ENCODE assay signal across 8 cellular contexts in the genomic region with DNA sequence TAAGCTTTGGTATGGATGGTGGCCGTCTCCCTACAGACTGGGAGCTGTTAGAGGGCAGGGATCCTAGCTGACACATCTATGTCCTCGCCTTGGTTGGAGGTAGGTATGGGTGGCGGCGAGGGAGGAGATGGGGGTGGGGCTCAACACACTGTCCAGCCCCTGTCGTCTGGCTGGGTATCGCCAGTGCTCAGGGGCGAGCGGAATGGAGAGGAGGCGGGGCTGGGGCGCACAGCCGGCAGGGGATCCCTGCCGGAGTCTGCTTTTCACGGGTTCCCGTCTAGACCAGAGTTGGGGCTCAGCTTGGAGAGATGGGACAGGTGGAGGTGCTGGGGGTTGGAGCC. TPM values are rescaled to one million over a fixed set of nuclear protein-coding genes. Genes with fewer than 3 reads are reported as not detected.
A peak's percentile ranks its signal among the peaks of the same experiment; 100 is the strongest.
DNase-seq lines count a peak whose midpoint lies in the region; ATAC-seq and TF ChIP-seq lines count a peak whose summit lies in the region.

No MANE protein-coding gene starts in this region.

- intact Hi-C loops in vagina (cut with DNase I) = no loop called here

- no peaks in the 10 kb centered on the region for H3K27me3 ChIP-seq in vagina

- H3K4me3 Mint-ChIP-seq in IgD-negative memory B cell = peak overlapping the region; percentile 75 to 86 (median 80)
- peak overlapping the region; percentile 87 for H3K4me3 Mint-ChIP-seq in memory B cell

- in situ Hi-C loops in astrocyte of the spinal cord (cut with HindIII; ENCODE audit: low sequenced_read_pairs) = no loop called here

- H3K27ac Mint-ChIP-seq in IgD-negative memory B cell = peak overlapping the region in 2 of 3 donors; percentile 70 to 92
- no peak overlapping the region for H3K27ac Mint-ChIP-seq in memory B cell

- no peaks in the 10 kb centered on the region for H3K27me3 Mint-ChIP-seq in IgD-negative memory B cell
- H3K27me3 Mint-ChIP-seq in memory B cell = no peaks in the 10 kb centered on the region

- no peak for ATAC-seq in memory B cell (ENCODE audit: low read depth)

- TF ChIP-seq CTCF in astrocyte of the spinal cord (IDR thresholded peaks at IDR 0.05; ENCODE audit: low read depth, low read length) = no peak
- TF ChIP-seq CTCF in vagina (IDR thresholded peaks at IDR 0.05) = no peak

- peak overlapping the region; percentile 40 for H3K27ac ChIP-seq in vagina

- no peaks in the 10 kb centered on the region for H3K9me3 Mint-ChIP-seq in IgD-negative memory B cell
- no peaks in the 10 kb centered on the region for H3K9me3 Mint-ChIP-seq in memory B cell

- H3K4me1 ChIP-seq in ES-I3 (ENCODE audit: insufficient read depth, low read length) (peaks cover 9% of the 10 kb centered on the region; the same call in 1 of the 2 replicates), vagina (peaks cover 25% of the 10 kb centered on the region)

- H3K4me3 ChIP-seq in astrocyte of the spinal cord (ENCODE audit: low read depth, low read length) = peak overlapping the region; percentile 41
- H3K4me3 ChIP-seq in vagina = peak overlapping the region; percentile 52 to 64

- H3K36me3 ChIP-seq in ES-I3 (ENCODE audit: insufficient read depth, low read length) = no peaks in the 10 kb centered on the region
- H3K36me3 ChIP-seq in vagina = no peaks in the 10 kb centered on the region

- no peak for TF ChIP-seq POLR2A in vagina (IDR thresholded peaks at IDR 0.05)

- no peaks in the 10 kb centered on the region for H3K36me3 Mint-ChIP-seq in IgD-negative memory B cell
- H3K36me3 Mint-ChIP-seq in memory B cell = no peaks in the 10 kb centered on the region

- H3K4me1 Mint-ChIP-seq in IgD-negative memory B cell = peaks cover 21 to 36% (median 29%) of the 10 kb centered on the region in 3 donors
- H3K4me1 Mint-ChIP-seq in memory B cell = peaks cover 29% of the 10 kb centered on the region

- DNase-seq in astrocyte of the spinal cord (ENCODE audit: low read depth, low spot score) (no peak), memory B cell (ENCODE audit: low spot score in 2 of 2) (no peak), vagina (ENCODE audit: extremely low spot score in 2 of 2) (no peak), HCEC 1CT (no peak)
- no peak for DNase-seq in stimulated activated CD8-positive, alpha-beta memory T cell treated with anti-CD3 and anti-CD28 coated beads, Interleukin-4, amount 100 ng/mL, for 48 hours
- no peak for DNase-seq in activated effector memory CD4-positive, alpha-beta T cell treated with Interleukin-2 at 50 U/mL for 16 hours

- peak overlapping the region; percentile 50; the same call in 1 of the 2 replicates for H3K9ac ChIP-seq in ES-I3 (ENCODE audit: low read depth, low read length)

- H3K9me3 ChIP-seq in ES-I3 (ENCODE audit: control insufficient read depth, insufficient read depth, low read length) = no peaks in the 10 kb centered on the region
- H3K9me3 ChIP-seq in vagina = no peaks in the 10 kb centered on the region

RNA-seq across cellular contexts. Expression of gene TAMALIN, which starts 16.1 kb away (rescaled TPM):
- polyA plus RNA-seq in IgD-negative memory B cell = 6.4 TPM
- 47.1 TPM for total RNA-seq in vagina

RNA-seq across cellular contexts. Expression of gene NR4A1, which starts 28.4 kb away (rescaled TPM):
- polyA plus RNA-seq in IgD-negative memory B cell = 9.3 TPM
- 465 TPM for total RNA-seq in vagina

RNA-seq across cellular contexts. Expression of gene ATG101, which starts 47.0 kb away (rescaled TPM):
- 25.4 TPM for polyA plus RNA-seq in IgD-negative memory B cell
- total RNA-seq in vagina = 27.7 TPM

RNA-seq across cellular contexts. Expression of gene SMIM41, which starts 56.7 kb away (rescaled TPM):
- polyA plus RNA-seq in IgD-negative memory B cell = not detected
- total RNA-seq in vagina = 1.5 TPM
